Comparison of ENCODE assay signal across 4 cellular contexts in genomic region chr11:8796926-8797325, GRCh38.
"Had no signal": no experiment of that assay in that cellular context is flagged by ENCODE, and none has a peak within 500 bp of the region (broad histone marks: within the 10 kb centered on the region; RNA-seq: fewer than 3 reads in every experiment).

No MANE protein-coding gene starts in this region.

- H2AFZ ChIP-seq: GM23338 had no signal

- DNase-seq: H9, HCEC 1CT, KBM-7 had no signal

- H3K4me2 ChIP-seq: GM23338 had no signal

- ATAC-seq: GM23338 had no signal

- H3K4me3 ChIP-seq: GM23338 had no signal
